ENCODE assay signal across 27 cellular contexts in genomic region chr1:116832932-116833578, GRCh38.
A peak's percentile ranks its signal among the peaks of the same experiment; 100 is the strongest.
DNase-seq lines count a peak whose midpoint lies in the region; ATAC-seq and TF ChIP-seq lines count a peak whose summit lies in the region.
"Had no signal": no experiment of that assay in that cellular context is flagged by ENCODE, and none has a peak within 500 bp of the region (broad histone marks: within the 10 kb centered on the region; RNA-seq: fewer than 3 reads in every experiment).

No MANE protein-coding gene starts in this region.

- H3K9me3 Mint-ChIP-seq in activated T-cell treated with anti-CD3 and anti-CD28 coated beads, Interleukin-2, amount 50 U/mL, for 72 hours, result peaks cover 0 to 12% of the 10 kb centered on the region in 2 donors
- H3K9me3 Mint-ChIP-seq in naive thymus-derived CD4-positive, alpha-beta T cell, result peaks cover 0 to 11% (median 5%) of the 10 kb centered on the region in 11 donors

- CTCF ChIA-PET in naive thymus-derived CD4-positive, alpha-beta T cell (lab: Charles Lee), result no interaction called here
- CTCF ChIA-PET in PC-9 (lab: Charles Lee), result no interaction called here

- H3K9ac ChIP-seq in colonic mucosa (ENCODE audit: low read depth in 2 of 2, low read length in 2 of 2), result peak overlapping the region in 1 of 2 donors; percentile 54

- POLR2A ChIA-PET in naive thymus-derived CD4-positive, alpha-beta T cell (lab: Charles Lee), result no interaction called here
- POLR2A ChIA-PET in PC-9 (lab: Charles Lee; ENCODE audit: unreplicated experiment), result no interaction called here

- H3K4me3 Mint-ChIP-seq in activated T-cell treated with anti-CD3 and anti-CD28 coated beads, Interleukin-2, amount 50 U/mL, for 72 hours, result no peak overlapping the region
- no peak overlapping the region for H3K4me3 Mint-ChIP-seq in naive thymus-derived CD4-positive, alpha-beta T cell
- H3K4me3 Mint-ChIP-seq: activated CD4-positive, alpha-beta T cell treated with anti-CD3 and anti-CD28 coated beads, Interleukin-2, amount 10 ng/mL, durations not matched to agents 7 days and 5 days; activated CD8-positive, alpha-beta memory T cell treated with anti-CD3 and anti-CD28 coated beads, Interleukin-2, amount 10 ng/mL, durations not matched to agents 7 days and 5 days; activated naive CD8-positive, alpha-beta T cell treated with anti-CD3 and anti-CD28 coated beads, Interleukin-2, amount 10 ng/mL, durations not matched to agents 7 days and 5 days; CD4-positive, alpha-beta memory T cell; T-helper 2 cell treated with Interferon-gamma antibody and Interleukin-4, amounts not matched to agents 5 μg/mL and 100 μg/mL, for 36 hours had no signal

- intact Hi-C loops in colonic mucosa (cut with DNase I) (no loop called here), mucosa of descending colon (cut with DNase I, micrococcal nuclease) (no loop called here), PC-9 (cut with micrococcal nuclease; ENCODE audit: unreplicated experiment) (no loop called here)
- intact Hi-C loops in naive thymus-derived CD4-positive, alpha-beta T cell (cut with micrococcal nuclease), result no loop called here

- no peak for ATAC-seq in activated T-cell treated with anti-CD3 and anti-CD28 coated beads, Interleukin-2, amount 50 U/mL, for 72 hours (replicated peaks in 1 of 2)
- peak; percentile 80 for ATAC-seq in mucosa of descending colon
- ATAC-seq in naive thymus-derived CD4-positive, alpha-beta T cell, result no peak
- ATAC-seq in HG03025 (IDR thresholded peaks at IDR 0.05; ENCODE audit: low FRiP score, unreplicated experiment), result no peak
- ATAC-seq: activated CD8-positive, alpha-beta memory T cell treated with anti-CD3 and anti-CD28 coated beads, Interleukin-2, amount 10 ng/mL, durations not matched to agents 7 days and 5 days; left ventricle myocardium superior; psoas muscle; Right ventricle myocardium inferior had no signal

- H3K27ac ChIP-seq in colonic mucosa (peak overlapping the region; percentile 66), PC-9 (no peak overlapping the region)
- H3K27ac ChIP-seq in naive thymus-derived CD4-positive, alpha-beta T cell (ENCODE audit: low read depth, low read length), result no peak overlapping the region
- H3K27ac ChIP-seq: epithelial cell of prostate, psoas muscle, tibial nerve, WERI-Rb-1 had no signal

- H3K36me3 ChIP-seq in colonic mucosa (no peaks in the 10 kb centered on the region), mucosa of descending colon (ENCODE audit: low read depth) (no peaks in the 10 kb centered on the region), PC-9 (ENCODE audit: low read depth) (no peaks in the 10 kb centered on the region)
- H3K36me3 ChIP-seq in naive thymus-derived CD4-positive, alpha-beta T cell (ENCODE audit: control insufficient read depth in 2 of 3, insufficient read depth in 3 of 3, low read length in 3 of 3), result no peaks in the 10 kb centered on the region
- H3K36me3 ChIP-seq: tibial nerve, WERI-Rb-1 had no signal

- H3K4me3 ChIP-seq in colonic mucosa (no peak overlapping the region), mucosa of descending colon (no peak overlapping the region), PC-9 (no peak overlapping the region)
- H3K4me3 ChIP-seq in naive thymus-derived CD4-positive, alpha-beta T cell (ENCODE audit: low read length), result no peak overlapping the region
- H3K4me3 ChIP-seq: psoas muscle, tibial nerve had no signal

- no peaks in the 10 kb centered on the region for H3K79me2 ChIP-seq in PC-9 (ENCODE audit: low read depth)

- no peak overlapping the region for H3K4me2 ChIP-seq in PC-9

- DNase-seq in activated T-cell treated with anti-CD3 and anti-CD28 coated beads, Interleukin-2, amount 50 U/mL, for 72 hours, result no peak
- no peak for DNase-seq in activated T-cell treated with anti-CD3 and anti-CD28 coated beads, Interleukin-2, amount 50 U/mL, for 1 hour
- DNase-seq in colonic mucosa (no peak), mucosa of descending colon (no peak), PC-9 (no peak), nucleus accumbens (lab: John Stamatoyannopoulos, UW) (no peak)
- DNase-seq in naive thymus-derived CD4-positive, alpha-beta T cell, result no peak
- DNase-seq: 8988T; activated CD4-positive, alpha-beta T cell treated with anti-CD3 and anti-CD28 coated beads, Interleukin-2, amount 10 ng/mL, durations not matched to agents 7 days and 5 days; activated CD8-positive, alpha-beta memory T cell treated with anti-CD3 and anti-CD28 coated beads, Interleukin-2, amount 10 ng/mL, durations not matched to agents 7 days and 5 days; activated naive CD8-positive, alpha-beta T cell treated with anti-CD3 and anti-CD28 coated beads, Interleukin-2, amount 10 ng/mL, durations not matched to agents 7 days and 5 days; AML-193; CD4-positive, alpha-beta memory T cell; foreskin fibroblast; GOT3; left ventricle myocardium superior; midbrain; NCI-H1048; NCI-H187 treated with DMSO at 0.1 percent for 48 hours; psoas muscle; stimulated activated CD8-positive, alpha-beta memory T cell treated with anti-CD3 and anti-CD28 coated beads, Interleukin-4, amount 100 ng/mL, for 48 hours; WERI-Rb-1 had no signal

- no peaks in the 10 kb centered on the region for H3K9me3 ChIP-seq in colonic mucosa
- H3K9me3 ChIP-seq in mucosa of descending colon, result peaks cover 1% of the 10 kb centered on the region
- H3K9me3 ChIP-seq in naive thymus-derived CD4-positive, alpha-beta T cell (ENCODE audit: control insufficient read depth in 2 of 3, low read length in 3 of 3), result no peaks in the 10 kb centered on the region
- H3K9me3 ChIP-seq in PC-9 (ENCODE audit: insufficient read depth, low read depth), result no peaks in the 10 kb centered on the region; the same call in 1 of the 2 replicates
- H3K9me3 ChIP-seq: psoas muscle had no signal

- no peaks in the 10 kb centered on the region for H3K9me2 ChIP-seq in PC-9 (ENCODE audit: insufficient read depth)

- peaks cover 12% of the 10 kb centered on the region in 2 donors for H3K36me3 Mint-ChIP-seq in activated T-cell treated with anti-CD3 and anti-CD28 coated beads, Interleukin-2, amount 50 U/mL, for 72 hours (ENCODE audit: insufficient read depth in 2 of 2)
- H3K36me3 Mint-ChIP-seq in naive thymus-derived CD4-positive, alpha-beta T cell, result peaks cover 6 to 15% (median 7%) of the 10 kb centered on the region in 5 donors

- no peaks in the 10 kb centered on the region for H3K4me1 ChIP-seq in colonic mucosa
- peaks cover 17% of the 10 kb centered on the region for H3K4me1 ChIP-seq in mucosa of descending colon (ENCODE audit: low read depth)
- no peaks in the 10 kb centered on the region for H3K4me1 ChIP-seq in naive thymus-derived CD4-positive, alpha-beta T cell (ENCODE audit: control insufficient read depth in 2 of 2, insufficient read depth in 2 of 2, low read length in 2 of 2)
- no peaks in the 10 kb centered on the region for H3K4me1 ChIP-seq in PC-9 (replicated peaks; ENCODE audit: insufficient read depth)
- H3K4me1 ChIP-seq: psoas muscle, tibial nerve had no signal

- H3K4me1 Mint-ChIP-seq in activated T-cell treated with anti-CD3 and anti-CD28 coated beads, Interleukin-2, amount 50 U/mL, for 72 hours (ENCODE audit: low read depth), result peaks cover 66% of the 10 kb centered on the region
- peaks cover 4 to 23% (median 9%) of the 10 kb centered on the region in 7 donors for H3K4me1 Mint-ChIP-seq in naive thymus-derived CD4-positive, alpha-beta T cell

- H2AFZ ChIP-seq in PC-9, result no peak overlapping the region

- no peaks in the 10 kb centered on the region for H3K27me3 Mint-ChIP-seq in activated T-cell treated with anti-CD3 and anti-CD28 coated beads, Interleukin-2, amount 50 U/mL, for 72 hours (ENCODE audit: low read depth)
- H3K27me3 Mint-ChIP-seq in naive thymus-derived CD4-positive, alpha-beta T cell, result peaks cover 0 to 3% (median 0%) of the 10 kb centered on the region in 5 donors
- H3K27me3 Mint-ChIP-seq: activated CD4-positive, alpha-beta T cell treated with anti-CD3 and anti-CD28 coated beads, Interleukin-2, amount 10 ng/mL, durations not matched to agents 7 days and 5 days; activated CD8-positive, alpha-beta memory T cell treated with anti-CD3 and anti-CD28 coated beads, Interleukin-2, amount 10 ng/mL, durations not matched to agents 7 days and 5 days; activated naive CD8-positive, alpha-beta T cell treated with anti-CD3 and anti-CD28 coated beads, Interleukin-2, amount 10 ng/mL, durations not matched to agents 7 days and 5 days; CD4-positive, alpha-beta memory T cell had no signal

- H3K27me3 ChIP-seq in colonic mucosa, result no peaks in the 10 kb centered on the region
- H3K27me3 ChIP-seq in naive thymus-derived CD4-positive, alpha-beta T cell (ENCODE audit: control insufficient read depth in 2 of 2, insufficient read depth in 2 of 2, low read length in 2 of 2), result no peaks in the 10 kb centered on the region
- no peaks in the 10 kb centered on the region for H3K27me3 ChIP-seq in PC-9 (ENCODE audit: insufficient read depth, low read depth)
- H3K27me3 ChIP-seq: tibial nerve had no signal

- no peaks in the 10 kb centered on the region for H3F3A ChIP-seq in PC-9 (ENCODE audit: insufficient read depth, low read depth)

- peak overlapping the region; percentile 40 for H3K27ac Mint-ChIP-seq in activated T-cell treated with anti-CD3 and anti-CD28 coated beads, Interleukin-2, amount 50 U/mL, for 72 hours
- H3K27ac Mint-ChIP-seq in naive thymus-derived CD4-positive, alpha-beta T cell, result no peak overlapping the region
- H3K27ac Mint-ChIP-seq: activated CD4-positive, alpha-beta T cell treated with anti-CD3 and anti-CD28 coated beads, Interleukin-2, amount 10 ng/mL, durations not matched to agents 7 days and 5 days; activated CD8-positive, alpha-beta memory T cell treated with anti-CD3 and anti-CD28 coated beads, Interleukin-2, amount 10 ng/mL, durations not matched to agents 7 days and 5 days; activated naive CD8-positive, alpha-beta T cell treated with anti-CD3 and anti-CD28 coated beads, Interleukin-2, amount 10 ng/mL, durations not matched to agents 7 days and 5 days; CD4-positive, alpha-beta memory T cell; T-helper 2 cell treated with Interferon-gamma antibody and Interleukin-4, amounts not matched to agents 5 μg/mL and 100 μg/mL, for 36 hours had no signal

- BruUV-seq in PC-9 (replicated peaks; lab: Mats Ljungman, UMichigan), result no TSS peak

- no peaks in the 10 kb centered on the region for H4K20me1 ChIP-seq in PC-9 (ENCODE audit: insufficient read depth)

- TF ChIP-seq CTCF in colonic mucosa (IDR thresholded peaks at IDR 0.05) (no peak), mucosa of descending colon (IDR thresholded peaks at IDR 0.05) (no peak), PC-9 (conservative IDR thresholded peaks at IDR 0.05) (no peak)
